Comparison of ENCODE assay signal across 25 cellular contexts in the genomic region with DNA sequence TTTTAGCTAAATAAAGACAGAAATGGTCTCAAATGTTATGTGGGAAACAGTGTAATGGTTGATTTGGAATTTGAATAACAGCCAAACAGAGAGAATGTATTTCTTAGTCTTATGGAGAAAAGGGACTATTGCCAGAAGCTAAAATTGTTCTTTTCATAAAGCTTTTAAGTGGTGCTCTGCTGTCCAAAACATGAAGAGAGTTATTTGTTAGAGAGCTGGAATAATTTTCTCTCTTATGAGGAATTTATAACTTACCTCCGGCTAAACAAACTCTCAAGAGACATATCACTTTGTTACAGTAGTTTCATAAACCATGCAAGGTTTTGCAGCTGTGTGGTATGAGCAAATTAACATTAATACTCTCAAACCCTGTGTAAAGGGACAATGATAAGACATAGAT. TPM values are rescaled to one million over a fixed set of nuclear protein-coding genes. Genes with fewer than 3 reads are reported as not detected.
"Had no signal": no experiment of that assay in that cellular context is flagged by ENCODE, and none has a peak within 500 bp of the region (broad histone marks: within the 10 kb centered on the region; RNA-seq: fewer than 3 reads in every experiment).

No MANE protein-coding gene starts in this region.

- H3K27me3 ChIP-seq: esophagus squamous epithelium, gastrocnemius medialis, neural progenitor cell, pancreas had no signal

- H3K36me3 ChIP-seq: esophagus squamous epithelium, gastrocnemius medialis, left ventricle myocardium inferior, neural progenitor cell, pancreas had no signal

- H3K36me3 Mint-ChIP-seq: naive B cell, neural progenitor cell had no signal

- H3K4me1 Mint-ChIP-seq: naive B cell; neural progenitor cell; stimulated activated naive CD8-positive, alpha-beta T cell treated with anti-CD3 and anti-CD28 coated beads, Interleukin-15, amount 100 ng/mL, for 72 hours had no signal

- H3K9me3 Mint-ChIP-seq: activated naive CD4-positive, alpha-beta T cell treated with anti-CD3 and anti-CD28 coated beads for 36 hours; activated T-cell treated with anti-CD3 and anti-CD28 coated beads, Interleukin-2, amount 50 U/mL, for 4 hours; naive B cell; neural progenitor cell; stimulated activated naive CD8-positive, alpha-beta T cell treated with anti-CD3 and anti-CD28 coated beads, Interleukin-15, amount 100 ng/mL, for 72 hours had no signal

- H3K4me3 Mint-ChIP-seq: activated CD8-positive, alpha-beta T cell treated with anti-CD3 and anti-CD28 coated beads, Interleukin-2, amount 10 ng/mL, durations not matched to agents 7 days and 5 days; activated naive CD4-positive, alpha-beta T cell treated with anti-CD3 and anti-CD28 coated beads for 36 hours; activated T-cell treated with anti-CD3 and anti-CD28 coated beads, Interleukin-2, amount 50 U/mL, for 4 hours; naive B cell; neural progenitor cell; stimulated activated naive CD8-positive, alpha-beta T cell treated with anti-CD3 and anti-CD28 coated beads, Interleukin-15, amount 100 ng/mL, for 72 hours had no signal

- H3K4me1 ChIP-seq: gastrocnemius medialis, left ventricle myocardium inferior, neural progenitor cell had no signal

- H3K9me3 ChIP-seq: esophagus squamous epithelium, gastrocnemius medialis, left ventricle myocardium inferior, mucosa of descending colon, pancreas had no signal

- H3K27me3 Mint-ChIP-seq: naive B cell; stimulated activated naive CD8-positive, alpha-beta T cell treated with anti-CD3 and anti-CD28 coated beads, Interleukin-15, amount 100 ng/mL, for 72 hours had no signal

- DNase-seq: activated CD4-positive, alpha-beta T cell treated with anti-CD3 and anti-CD28 coated beads for 48 hours; activated CD4-positive, CD25-positive, alpha-beta regulatory T cell; activated CD8-positive, alpha-beta T cell treated with anti-CD3 and anti-CD28 coated beads, Interleukin-2, amount 10 ng/mL, durations not matched to agents 7 days and 5 days; activated naive CD4-positive, alpha-beta T cell treated with anti-CD3 and anti-CD28 coated beads for 36 hours; activated T-cell treated with anti-CD3 and anti-CD28 coated beads, Interleukin-2, amount 50 U/mL, for 4 hours; anterior cingulate cortex; cerebellar nuclear complex; cortex of kidney; effector CD8-positive, alpha-beta T cell; esophagus squamous epithelium; gastrocnemius medialis; head of caudate nucleus; left ventricle myocardium inferior; mucosa of descending colon; naive B cell; pancreas; stimulated activated CD4-positive, alpha-beta T cell treated with anti-CD3 and anti-CD28 coated beads, Interleukin-4, amount 100 ng/mL, for 1 hour; stimulated activated naive CD8-positive, alpha-beta T cell treated with anti-CD3 and anti-CD28 coated beads, Interleukin-15, amount 100 ng/mL, for 72 hours; T-helper 1 cell; T1000; trophoblast cell had no signal

- H3K27ac Mint-ChIP-seq: activated CD8-positive, alpha-beta T cell treated with anti-CD3 and anti-CD28 coated beads, Interleukin-2, amount 10 ng/mL, durations not matched to agents 7 days and 5 days; activated naive CD4-positive, alpha-beta T cell treated with anti-CD3 and anti-CD28 coated beads for 36 hours; naive B cell; neural progenitor cell; stimulated activated naive CD8-positive, alpha-beta T cell treated with anti-CD3 and anti-CD28 coated beads, Interleukin-15, amount 100 ng/mL, for 72 hours had no signal

- H3K4me3 ChIP-seq: esophagus squamous epithelium, gastrocnemius medialis, left ventricle myocardium inferior, mucosa of descending colon, neural progenitor cell, pancreas, smooth muscle cell had no signal

- ATAC-seq: activated CD8-positive, alpha-beta T cell treated with anti-CD3 and anti-CD28 coated beads, Interleukin-2, amount 10 ng/mL, durations not matched to agents 7 days and 5 days; activated T-cell treated with anti-CD3 and anti-CD28 coated beads, Interleukin-2, amount 50 U/mL, for 4 hours; gastrocnemius medialis; mucosa of descending colon; pancreas; sciatic nerve; stimulated activated naive CD8-positive, alpha-beta T cell treated with anti-CD3 and anti-CD28 coated beads, Interleukin-15, amount 100 ng/mL, for 72 hours had no signal

- H3K9ac ChIP-seq: neural progenitor cell had no signal

RNA-seq across cellular contexts. Expression of a gene that starts 28.6 kb away (rescaled TPM):
- total RNA-seq: kidney epithelial cell, smooth muscle cell had no signal
